Comparison of ENCODE assay signal across 8 cellular contexts in the genomic region with DNA sequence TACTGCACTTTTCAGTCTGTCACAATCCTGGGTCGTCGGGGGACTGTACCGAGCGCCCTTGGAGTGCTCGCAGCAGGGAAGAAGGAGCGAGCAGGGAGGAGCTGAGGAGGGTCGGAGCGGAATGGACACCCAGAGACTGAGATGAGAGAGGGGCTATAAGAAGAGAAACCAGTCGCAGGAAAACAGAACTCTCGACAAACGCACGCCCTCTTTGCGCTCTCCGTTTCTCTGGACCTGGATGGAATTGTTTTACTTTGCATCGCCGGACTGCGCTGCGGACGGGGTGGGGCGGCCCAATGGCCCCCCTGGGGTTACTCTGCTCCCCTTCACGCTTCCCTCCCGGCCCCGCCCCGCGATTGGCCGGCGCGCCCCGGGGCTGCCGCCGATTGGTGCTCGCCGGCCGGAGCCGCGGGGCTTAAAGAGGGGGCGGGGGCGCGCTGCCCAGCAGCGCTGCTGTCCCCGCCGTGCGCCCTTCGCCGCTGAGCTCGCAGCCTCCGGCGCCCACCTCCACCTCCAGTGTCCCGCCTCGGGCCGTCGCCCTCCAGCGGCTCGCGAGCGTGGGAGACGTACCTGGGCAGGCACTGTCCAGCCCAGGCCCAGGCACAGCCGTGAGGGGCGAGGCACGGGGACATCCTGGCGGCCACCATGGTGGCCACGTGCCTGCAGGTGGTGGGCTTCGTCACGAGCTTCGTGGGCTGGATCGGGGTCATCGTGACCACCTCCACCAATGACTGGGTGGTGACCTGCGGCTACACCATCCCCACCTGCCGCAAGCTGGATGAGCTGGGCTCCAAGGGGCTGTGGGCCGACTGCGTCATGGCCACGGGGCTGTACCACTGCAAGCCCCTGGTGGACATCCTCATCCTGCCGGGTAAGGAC. TPM values are rescaled to one million over a fixed set of nuclear protein-coding genes. Genes with fewer than 3 reads are reported as not detected.
DNase-seq lines count a peak whose midpoint lies in the region; ATAC-seq lines count a peak whose summit lies in the region.

Gene CLDN11 (plus strand): TSS at position 447 of the 879 bp plus-strand sequence. CDS start 199 bp downstream, at position 646.

- no peak within 1 kb of the TSS for H3K18ac ChIP-seq in trophoblast cell (ENCODE audit: low read length)

- DNase-seq in HK-2 (ENCODE audit: unreplicated experiment) (peak; percentile 76), left ventricle myocardium superior (peak; percentile 67), trophoblast cell (no peak), epidermal melanocyte (ENCODE audit: insufficient read length, low spot score) (no peak)
- no peak for DNase-seq in effector CD8-positive, alpha-beta T cell (lab: John Stamatoyannopoulos, UW)
- no peak for DNase-seq in stimulated activated CD4-positive, alpha-beta T cell treated with anti-CD3 and anti-CD28 coated beads, Interleukin-4, amount 100 ng/mL, for 24 hours

- intact Hi-C loops in left ventricle myocardium superior (cut with micrococcal nuclease): loop anchor here (10.0 kb wide), 1 partner anchor 276 kb away; no protein-coding TSS in a partner anchor

- peaks cover 5 to 25% (median 20%) of the 10 kb centered on the region in 11 experiments; a peak in 19 of 22 replicates for H3K9me3 ChIP-seq in BLaER1 treated with 17β-estradiol and CSF1 and Interleukin-3, amounts not matched to agents 10 nM and 100 nM (replicated peaks in 1 of 11)
- peaks cover 5% of the 10 kb centered on the region for H3K9me3 ChIP-seq in trophoblast cell (ENCODE audit: insufficient read depth, low read depth, low read length)

- no peaks in the 10 kb centered on the region for H3K79me2 ChIP-seq in trophoblast cell (ENCODE audit: control insufficient read depth, insufficient read depth, low read length, poor library complexity)

- peak within 1 kb of the TSS in 1 of 11 experiments; percentile 28; a peak in 1 of 22 replicates for H3K9ac ChIP-seq in BLaER1 treated with 17β-estradiol and CSF1 and Interleukin-3, amounts not matched to agents 10 nM and 100 nM
- no peak within 1 kb of the TSS for H3K9ac ChIP-seq in trophoblast cell (ENCODE audit: low read length)

- H2AK5ac ChIP-seq in trophoblast cell (ENCODE audit: low read length): no peak within 1 kb of the TSS

- H3K4me2 ChIP-seq in BLaER1 treated with 17β-estradiol and CSF1 and Interleukin-3, amounts not matched to agents 10 nM and 100 nM: peak within 1 kb of the TSS; percentile 50 to 82 (median 65); a peak in 21 of 22 replicates
- H3K4me2 ChIP-seq in trophoblast cell (ENCODE audit: low read length): peak within 1 kb of the TSS; percentile 76

- H3K27me3 ChIP-seq in BLaER1 treated with 17β-estradiol and CSF1 and Interleukin-3, amounts not matched to agents 10 nM and 100 nM: peaks cover 42 to 54% (median 47%) of the 10 kb centered on the region in 11 experiments
- peaks cover 9% of the 10 kb centered on the region for H3K27me3 ChIP-seq in trophoblast cell (ENCODE audit: insufficient read depth, low read length)

- H2BK5ac ChIP-seq in trophoblast cell (ENCODE audit: low read depth, low read length, poor library complexity): no peak within 1 kb of the TSS

- H2BK120ac ChIP-seq in trophoblast cell (ENCODE audit: insufficient read depth, low read length, poor library complexity): no peak within 1 kb of the TSS

- H2AFZ ChIP-seq in trophoblast cell (ENCODE audit: insufficient read depth, low read length, poor library complexity): no peak within 1 kb of the TSS

- H3K27ac ChIP-seq in BLaER1 treated with 17β-estradiol and CSF1 and Interleukin-3, amounts not matched to agents 10 nM and 100 nM: no peak within 1 kb of the TSS
- H3K27ac ChIP-seq in adipose tissue (ENCODE audit: low read depth, low read length): no peak within 1 kb of the TSS
- H3K27ac ChIP-seq in trophoblast cell (ENCODE audit: low read depth, low read length): no peak within 1 kb of the TSS

- no peak within 1 kb of the TSS for H3K4ac ChIP-seq in trophoblast cell (ENCODE audit: low read depth, low read length)

- H3K4me3 ChIP-seq in BLaER1 treated with 17β-estradiol and CSF1 and Interleukin-3, amounts not matched to agents 10 nM and 100 nM: peak within 1 kb of the TSS; percentile 19 to 59 (median 46); a peak in 17 of 20 replicates
- H3K4me3 ChIP-seq in trophoblast cell (ENCODE audit: low read depth, low read length): peak within 1 kb of the TSS; percentile 62

- 0 out of 22 replicates have a peak, but pooled peaks cover 0 to 3% (median 0%) of the 10 kb centered on the region in 11 experiments for H3K36me3 ChIP-seq in BLaER1 treated with 17β-estradiol and CSF1 and Interleukin-3, amounts not matched to agents 10 nM and 100 nM
- H3K36me3 ChIP-seq in trophoblast cell (ENCODE audit: control insufficient read depth in 1 of 2, insufficient read depth in 2 of 2, low read length in 2 of 2): no peaks in the 10 kb centered on the region

- no peak within 1 kb of the TSS for H4K91ac ChIP-seq in trophoblast cell (ENCODE audit: low read depth, low read length)

- 3% methylated on average over 52 to 73 of the region's 73 CpGs for WGBS in adipose tissue, 3 donors
- WGBS in trophoblast cell (ENCODE audit: extremely low coverage, insufficient coverage, insufficient read length): no CpG with 5 or more reads among the region's 73 CpGs

- ATAC-seq in left ventricle myocardium superior: peak; percentile 81

- no peak within 1 kb of the TSS for H2BK12ac ChIP-seq in trophoblast cell (ENCODE audit: low read length)

- no peak within 1 kb of the TSS for H4K8ac ChIP-seq in trophoblast cell (ENCODE audit: low read depth, low read length)

- no peak within 1 kb of the TSS for H4K12ac ChIP-seq in trophoblast cell (ENCODE audit: low read depth, low read length)

- no peak within 1 kb of the TSS for H3K14ac ChIP-seq in trophoblast cell (ENCODE audit: low read length)

- peaks cover 0 to 31% (median 0%) of the 10 kb centered on the region in 11 experiments; a peak in 5 of 22 replicates for H4K20me1 ChIP-seq in BLaER1 treated with 17β-estradiol and CSF1 and Interleukin-3, amounts not matched to agents 10 nM and 100 nM

- peaks cover 0 to 14% (median 8%) of the 10 kb centered on the region in 10 experiments; a peak in 14 of 20 replicates for H3K4me1 ChIP-seq in BLaER1 treated with 17β-estradiol and CSF1 and Interleukin-3, amounts not matched to agents 10 nM and 100 nM
- H3K4me1 ChIP-seq in trophoblast cell (ENCODE audit: control insufficient read depth in 1 of 2, insufficient read depth in 2 of 2, low read length in 2 of 2): peaks cover 0 to 7% of the 10 kb centered on the region in 2 experiments

- H3K79me1 ChIP-seq in trophoblast cell (ENCODE audit: low read length): no peaks in the 10 kb centered on the region

- H3K23ac ChIP-seq in trophoblast cell (ENCODE audit: low read length): no peak within 1 kb of the TSS

RNA-seq across cellular contexts. Expression of gene CLDN11, which starts in this region (rescaled TPM):
- 10 to 100 TPM in 2 of 3 donors, 1 to 10 TPM in 1; 2.0 to 28.2 (median 16.4) TPM for polyA plus RNA-seq in adipose tissue
- total RNA-seq in left ventricle myocardium superior: 4.2 TPM
- 0.27 and 0.35 TPM in 2 replicates for polyA plus RNA-seq in trophoblast cell (2013)

Comparison
In these comparisons a context has a peak if more than half of its experiments do, and no peak if none do; other contexts are left out.
1. DNase-seq: peak in HK-2 (single experiment) and left ventricle myocardium superior (single experiment); none in trophoblast cell (0 of 2), effector CD8-positive, alpha-beta T cell (single experiment), stimulated activated CD4-positive, alpha-beta T cell treated with anti-CD3 and anti-CD28 coated beads, Interleukin-4, amount 100 ng/mL, for 24 hours (single experiment) and epidermal melanocyte (single experiment).